In the genomic region with DNA sequence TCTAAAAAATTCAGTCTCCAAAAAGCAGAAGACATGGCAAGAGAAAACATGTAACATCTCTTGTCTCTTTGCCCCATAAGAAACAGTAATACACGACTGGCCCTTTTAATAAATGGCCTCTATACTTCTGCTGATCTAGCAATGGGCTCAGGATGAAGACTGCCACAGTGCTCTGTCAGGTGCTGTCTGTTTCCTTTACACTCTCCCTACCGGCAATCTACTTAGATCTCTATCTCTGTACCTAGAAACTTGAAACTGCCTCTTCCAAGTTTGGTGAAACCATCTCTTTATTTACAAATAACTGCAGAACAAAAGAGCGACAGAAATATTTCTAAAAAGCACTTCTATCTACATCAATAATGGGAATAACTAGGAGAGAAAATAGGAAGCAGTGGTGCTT, we compare ENCODE assay signal across 1 cellular context.
TF ChIP-seq lines count a peak whose summit lies in the region.

No MANE protein-coding gene starts in this region.

TF ChIP-seq in K562, 482 proteins besides CTCF, POLR2A, EP300 and RAD21 (continued from another document):
- TF ChIP-seq, protein P1, sequence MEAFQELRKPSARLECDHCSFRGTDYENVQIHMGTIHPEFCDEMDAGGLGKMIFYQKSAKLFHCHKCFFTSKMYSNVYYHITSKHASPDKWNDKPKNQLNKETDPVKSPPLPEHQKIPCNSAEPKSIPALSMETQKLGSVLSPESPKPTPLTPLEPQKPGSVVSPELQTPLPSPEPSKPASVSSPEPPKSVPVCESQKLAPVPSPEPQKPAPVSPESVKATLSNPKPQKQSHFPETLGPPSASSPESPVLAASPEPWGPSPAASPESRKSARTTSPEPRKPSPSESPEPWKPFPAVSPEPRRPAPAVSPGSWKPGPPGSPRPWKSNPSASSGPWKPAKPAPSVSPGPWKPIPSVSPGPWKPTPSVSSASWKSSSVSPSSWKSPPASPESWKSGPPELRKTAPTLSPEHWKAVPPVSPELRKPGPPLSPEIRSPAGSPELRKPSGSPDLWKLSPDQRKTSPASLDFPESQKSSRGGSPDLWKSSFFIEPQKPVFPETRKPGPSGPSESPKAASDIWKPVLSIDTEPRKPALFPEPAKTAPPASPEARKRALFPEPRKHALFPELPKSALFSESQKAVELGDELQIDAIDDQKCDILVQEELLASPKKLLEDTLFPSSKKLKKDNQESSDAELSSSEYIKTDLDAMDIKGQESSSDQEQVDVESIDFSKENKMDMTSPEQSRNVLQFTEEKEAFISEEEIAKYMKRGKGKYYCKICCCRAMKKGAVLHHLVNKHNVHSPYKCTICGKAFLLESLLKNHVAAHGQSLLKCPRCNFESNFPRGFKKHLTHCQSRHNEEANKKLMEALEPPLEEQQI (IDR thresholded peaks at IDR 0.05), result no peak
- TF ChIP-seq NRF1 (conservative IDR thresholded peaks at IDR 0.05 in 1 of 2, IDR thresholded peaks at IDR 0.05 in 1 of 2) (no peak), MAFF (IDR thresholded peaks at IDR 0.05; ENCODE audit: low read length) (no peak), MYNN (IDR thresholded peaks at IDR 0.05) (no peak), MYNN (CRISPR knock-in tag; IDR thresholded peaks at IDR 0.05) (no peak), FIP1L1 (IDR thresholded peaks at IDR 0.05; ENCODE audit: low read depth, low read length, poor library complexity, severe bottlenecking) (no peak), SMARCE1 (IDR thresholded peaks at IDR 0.05) (no peak), RBM25 (IDR thresholded peaks at IDR 0.05; ENCODE audit: low read depth, low read length, severe bottlenecking) (peak; percentile 25), RUNX1 (IDR thresholded peaks at IDR 0.05; ENCODE audit: low read depth) (no peak), SRSF1 (IDR thresholded peaks at IDR 0.05; ENCODE audit: low read depth, low read length) (no peak), ZBTB7A (IDR thresholded peaks at IDR 0.05; ENCODE audit: borderline replicate concordance, control insufficient read depth, low read depth, low read length) (no peak), ZNF408 (CRISPR knock-in tag; IDR thresholded peaks at IDR 0.05; ENCODE audit: low read depth) (no peak), FOXM1 (IDR thresholded peaks at IDR 0.05; ENCODE audit: low read depth) (0 out of 2 replicates have a peak, but pooled peaks have one; percentile 23), FOXM1 (CRISPR knock-in tag; IDR thresholded peaks at IDR 0.05; ENCODE audit: low read depth) (no peak), TEAD4 (IDR thresholded peaks at IDR 0.05; ENCODE audit: low read length) (no peak), TEAD4 (CRISPR knock-in tag; IDR thresholded peaks at IDR 0.05; ENCODE audit: borderline replicate concordance) (no peak), MIER1 (IDR thresholded peaks at IDR 0.05; ENCODE audit: low read depth) (0 out of 2 replicates have a peak, but pooled peaks have one; percentile 64), POLR2AphosphoS5 (IDR thresholded peaks at IDR 0.05; ENCODE audit: control insufficient read depth, insufficient read depth, low read depth, low read length) (no peak)
- TF ChIP-seq, protein P2, sequence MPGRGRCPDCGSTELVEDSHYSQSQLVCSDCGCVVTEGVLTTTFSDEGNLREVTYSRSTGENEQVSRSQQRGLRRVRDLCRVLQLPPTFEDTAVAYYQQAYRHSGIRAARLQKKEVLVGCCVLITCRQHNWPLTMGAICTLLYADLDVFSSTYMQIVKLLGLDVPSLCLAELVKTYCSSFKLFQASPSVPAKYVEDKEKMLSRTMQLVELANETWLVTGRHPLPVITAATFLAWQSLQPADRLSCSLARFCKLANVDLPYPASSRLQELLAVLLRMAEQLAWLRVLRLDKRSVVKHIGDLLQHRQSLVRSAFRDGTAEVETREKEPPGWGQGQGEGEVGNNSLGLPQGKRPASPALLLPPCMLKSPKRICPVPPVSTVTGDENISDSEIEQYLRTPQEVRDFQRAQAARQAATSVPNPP (IDR thresholded peaks at IDR 0.05; ENCODE audit: borderline replicate concordance, insufficient read depth, insufficient read length), result no peak
- TF ChIP-seq, protein P3, sequence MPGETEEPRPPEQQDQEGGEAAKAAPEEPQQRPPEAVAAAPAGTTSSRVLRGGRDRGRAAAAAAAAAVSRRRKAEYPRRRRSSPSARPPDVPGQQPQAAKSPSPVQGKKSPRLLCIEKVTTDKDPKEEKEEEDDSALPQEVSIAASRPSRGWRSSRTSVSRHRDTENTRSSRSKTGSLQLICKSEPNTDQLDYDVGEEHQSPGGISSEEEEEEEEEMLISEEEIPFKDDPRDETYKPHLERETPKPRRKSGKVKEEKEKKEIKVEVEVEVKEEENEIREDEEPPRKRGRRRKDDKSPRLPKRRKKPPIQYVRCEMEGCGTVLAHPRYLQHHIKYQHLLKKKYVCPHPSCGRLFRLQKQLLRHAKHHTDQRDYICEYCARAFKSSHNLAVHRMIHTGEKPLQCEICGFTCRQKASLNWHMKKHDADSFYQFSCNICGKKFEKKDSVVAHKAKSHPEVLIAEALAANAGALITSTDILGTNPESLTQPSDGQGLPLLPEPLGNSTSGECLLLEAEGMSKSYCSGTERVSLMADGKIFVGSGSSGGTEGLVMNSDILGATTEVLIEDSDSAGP (CRISPR knock-in tag; IDR thresholded peaks at IDR 0.05), result peak; percentile 71; the same call in 1 of the 2 replicates
